8 cellular contexts compared by ENCODE assay signal in genomic region chr2:10448646-10449480, GRCh38. TPM values are rescaled to one million over a fixed set of nuclear protein-coding genes. Genes with fewer than 3 reads are reported as not detected.
DNase-seq lines count a peak whose midpoint lies in the region; ATAC-seq and TF ChIP-seq lines count a peak whose summit lies in the region.

No MANE protein-coding gene starts in this region.

- peaks cover 42% of the 10 kb centered on the region for H3K36me3 Mint-ChIP-seq in Caco-2 (ENCODE audit: insufficient read depth, unreplicated experiment)

- peaks cover 17% of the 10 kb centered on the region for H3K4me1 ChIP-seq in Caco-2
- H3K4me1 ChIP-seq in OCI-LY1 (ENCODE audit: insufficient read depth, low read length, severe bottlenecking) = peaks cover 31% of the 10 kb centered on the region
- peaks cover 20 to 23% of the 10 kb centered on the region in 2 experiments for H3K4me1 ChIP-seq in neutrophil (ENCODE audit: control insufficient read depth in 1 of 2, insufficient read depth in 1 of 2, low read depth in 1 of 2, low read length in 1 of 2)

- no peaks in the 10 kb centered on the region for H3K9me3 ChIP-seq in Caco-2
- H3K9me3 ChIP-seq in OCI-LY1 (ENCODE audit: low read length) = no peaks in the 10 kb centered on the region
- H3K9me3 ChIP-seq in neutrophil = no peaks in the 10 kb centered on the region

- no peaks in the 10 kb centered on the region for H3K27me3 Mint-ChIP-seq in Caco-2 (ENCODE audit: insufficient read depth, unreplicated experiment)

- H3K36me3 ChIP-seq in Caco-2 (ENCODE audit: control insufficient read depth, insufficient read depth, low read length) = peaks cover 4% of the 10 kb centered on the region; the same call in 1 of the 2 replicates
- peaks cover 30% of the 10 kb centered on the region for H3K36me3 ChIP-seq in OCI-LY1 (ENCODE audit: insufficient read depth, low read length)
- peaks cover 9% of the 10 kb centered on the region for H3K36me3 ChIP-seq in neutrophil

- 0 out of 2 replicates have a peak, but pooled peaks cover 6% of the 10 kb centered on the region for H3F3A ChIP-seq in OCI-LY1 (ENCODE audit: insufficient read depth, low read length)

- POLR2A ChIA-PET in Caco-2 (lab: Charles Lee) = interaction anchor here (0.5 to 2.9 kb wide), 22 partner anchors 7 to 423 kb away, joined by 3 to 15 read pairs (median 4); partner anchors contain the start of gene KLF11

- BruUV-seq in Caco-2 (replicated peaks; lab: Mats Ljungman, UMichigan) = TSS peak; percentile 81

- H3K27ac ChIP-seq in OCI-LY1 (ENCODE audit: low read depth, low read length, poor library complexity, severe bottlenecking) (peak overlapping the region; percentile 14), neutrophil (peak overlapping the region; percentile 89)

- 0 out of 2 replicates have a peak, but pooled peaks cover 3% of the 10 kb centered on the region for H4K20me1 ChIP-seq in OCI-LY1 (ENCODE audit: insufficient read depth, low read length)

- peak overlapping the region; percentile 87 for H3K27ac Mint-ChIP-seq in Caco-2 (ENCODE audit: unreplicated experiment)

- H3K27me3 ChIP-seq in Caco-2 (replicated peaks; ENCODE audit: control insufficient read depth, insufficient read depth, low read length) (no peaks in the 10 kb centered on the region), OCI-LY1 (ENCODE audit: insufficient read depth, low read length) (no peaks in the 10 kb centered on the region), neutrophil (no peaks in the 10 kb centered on the region)

- intact Hi-C loops in Caco-2 (cut with micrococcal nuclease; ENCODE audit: unreplicated experiment) = no loop called here

- H3K9ac ChIP-seq in OCI-LY1 (ENCODE audit: low read length) = peak overlapping the region; percentile 80

- H2AFZ ChIP-seq in OCI-LY1 (ENCODE audit: low read length) = no peak overlapping the region

- H3K4me1 Mint-ChIP-seq in Caco-2 (ENCODE audit: low read depth, unreplicated experiment) = peaks cover 17% of the 10 kb centered on the region

- ATAC-seq in GM21381 (IDR thresholded peaks at IDR 0.05; ENCODE audit: unreplicated experiment) = peak; percentile 54

- peak in 1 of 2 experiments; percentile 27 for TF ChIP-seq CTCF in Caco-2 (IDR thresholded peaks at IDR 0.05; ENCODE audit: insufficient read depth in 1 of 2, low read depth in 1 of 2, low read length in 1 of 2, severe bottlenecking in 1 of 2, unreplicated experiment in 1 of 2)
- TF ChIP-seq CTCF in OCI-LY1 (IDR thresholded peaks at IDR 0.05; ENCODE audit: low read length) = no peak; the same call in 1 of the 2 replicates
- peak; percentile 44 for TF ChIP-seq CTCF in neutrophil (IDR thresholded peaks at IDR 0.05)

- peaks cover 32% of the 10 kb centered on the region for H3K79me2 ChIP-seq in OCI-LY1 (ENCODE audit: insufficient read depth, low read length)

- peak overlapping the region; percentile 97 for H3K4me3 ChIP-seq in Caco-2 (ENCODE audit: low read depth, low read length)
- H3K4me3 ChIP-seq in OCI-LY1 (ENCODE audit: low read depth, low read length, poor library complexity, severe bottlenecking) = peak overlapping the region; percentile 72
- H3K4me3 ChIP-seq in neutrophil (ENCODE audit: low read depth in 1 of 2, low read length in 1 of 2) = peak overlapping the region; percentile 85 to 88

- H3K9me2 ChIP-seq in OCI-LY1 (ENCODE audit: low read depth, low read length) = no peaks in the 10 kb centered on the region

- peak; percentile 95 to 97 for DNase-seq in Caco-2
- peak; percentile 92 for DNase-seq in HT-29 (ENCODE audit: low spot score)
- peak; percentile 87 for DNase-seq in activated T-cell treated with anti-CD3 and anti-CD28 coated beads for 4 hours
- DNase-seq in fibroblast of peridontal ligament (ENCODE audit: extremely low read depth) = peak; percentile 76
- DNase-seq in superior temporal gyrus (ENCODE audit: extremely low spot score) = peak; percentile 36

- H3K4me2 ChIP-seq in OCI-LY1 (ENCODE audit: low read length) = peak overlapping the region; percentile 89

- H3K4me3 Mint-ChIP-seq in Caco-2 (ENCODE audit: unreplicated experiment) = peak overlapping the region; percentile 84

- CTCF ChIA-PET in Caco-2 (lab: Charles Lee) = interaction anchor here (0.5 to 1.8 kb wide), 9 partner anchors 14 to 1768 kb away, joined by 3 to 17 read pairs (median 4); no protein-coding TSS in a partner anchor

- no peaks in the 10 kb centered on the region for H3K9me3 Mint-ChIP-seq in Caco-2 (ENCODE audit: unreplicated experiment)

RNA-seq across cellular contexts. Expression of gene ODC1, which starts 0.7 kb away (rescaled TPM):
- total RNA-seq in Caco-2 (2022) = 277 and 285 TPM in 2 replicates
- 323 and 427 TPM in 2 replicates for total RNA-seq in HT-29 (2014; rRNA removed; shearing (Covaris generic))

Comparison
In these comparisons a context has a peak if more than half of its experiments do, and no peak if none do; other contexts are left out.
1. Peak in every context shown above with its lines: DNase-seq, ATAC-seq, H3K4me3 ChIP-seq and H3K27ac ChIP-seq.
2. DNase-seq: peak in every context shown above with its lines; median percentile 96 in Caco-2; 92 in HT-29; 87 in activated T-cell treated with anti-CD3 and anti-CD28 coated beads for 4 hours; 76 in fibroblast of peridontal ligament; 36 in superior temporal gyrus.